In genomic region chrX:150363561-150364346, GRCh38 we compare ENCODE assay signal across 8 cellular contexts. TPM values are rescaled to one million over a fixed set of nuclear protein-coding genes. Genes with fewer than 3 reads are reported as not detected.
DNase-seq lines count a peak whose midpoint lies in the region; ATAC-seq and TF ChIP-seq lines count a peak whose summit lies in the region.

No MANE protein-coding gene starts in this region.

- no peaks in the 10 kb centered on the region for H3K36me3 Mint-ChIP-seq in activated T-cell treated with anti-CD3 and anti-CD28 coated beads, Interleukin-2, amount 50 U/mL, for 4 hours (ENCODE audit: insufficient read depth)
- no peaks in the 10 kb centered on the region for H3K36me3 Mint-ChIP-seq in neural crest cell (ENCODE audit: low read depth)

- H3K27ac Mint-ChIP-seq in neural crest cell (ENCODE audit: unreplicated experiment): no peak overlapping the region

- H3K9me3 Mint-ChIP-seq in activated T-cell treated with anti-CD3 and anti-CD28 coated beads, Interleukin-2, amount 50 U/mL, for 4 hours: no peaks in the 10 kb centered on the region
- H3K9me3 Mint-ChIP-seq in neural crest cell: peaks cover 2% of the 10 kb centered on the region

- peaks cover 28% of the 10 kb centered on the region for H3K4me1 Mint-ChIP-seq in activated T-cell treated with anti-CD3 and anti-CD28 coated beads, Interleukin-2, amount 50 U/mL, for 4 hours (ENCODE audit: low read depth)
- peaks cover 20% of the 10 kb centered on the region for H3K4me1 Mint-ChIP-seq in neural crest cell

- TF ChIP-seq CTCF in fibroblast of villous mesenchyme (IDR thresholded peaks at IDR 0.05; ENCODE audit: insufficient read depth, low read depth, low read length) (no peak), neural crest cell (conservative IDR thresholded peaks at IDR 0.05) (no peak)

- peak overlapping the region; percentile 73 for H3K4me3 ChIP-seq in fibroblast of villous mesenchyme (ENCODE audit: low read depth, low read length)

- H3K27me3 Mint-ChIP-seq in activated T-cell treated with anti-CD3 and anti-CD28 coated beads, Interleukin-2, amount 50 U/mL, for 4 hours (ENCODE audit: low read depth): peaks cover 26% of the 10 kb centered on the region
- peaks cover 43% of the 10 kb centered on the region for H3K27me3 Mint-ChIP-seq in neural crest cell (ENCODE audit: low read depth)

- ATAC-seq in activated T-cell treated with anti-CD3 and anti-CD28 coated beads, Interleukin-2, amount 50 U/mL, for 4 hours: peak; percentile 4 to 5
- no peak for ATAC-seq in HG03442 (IDR thresholded peaks at IDR 0.05; ENCODE audit: unreplicated experiment)
- no peak for ATAC-seq in GM21786 (IDR thresholded peaks at IDR 0.05; ENCODE audit: unreplicated experiment)

- peak; percentile 31 for DNase-seq in AG20443 (ENCODE audit: low spot score)
- peak; percentile 2 for DNase-seq in HS-5 (ENCODE audit: low read depth)
- DNase-seq in activated T-cell treated with anti-CD3 and anti-CD28 coated beads, Interleukin-2, amount 50 U/mL, for 4 hours: no peak
- DNase-seq in fibroblast of villous mesenchyme (ENCODE audit: low read depth): no peak
- DNase-seq in neural crest cell (ENCODE audit: low read depth, low spot score): peak; percentile 5
- DNase-seq in NCI-H2081 (lab: John Stamatoyannopoulos, UW): no peak

- peak overlapping the region; percentile 74 for H3K4me3 Mint-ChIP-seq in activated T-cell treated with anti-CD3 and anti-CD28 coated beads, Interleukin-2, amount 50 U/mL, for 4 hours
- peak overlapping the region; percentile 81 for H3K4me3 Mint-ChIP-seq in neural crest cell

RNA-seq across cellular contexts. Expression of gene MAMLD1, which starts 0.6 kb away (rescaled TPM):
- total RNA-seq in activated T-cell treated with anti-CD3 and anti-CD28 coated beads, Interleukin-2, amount 50 U/mL, for 4 hours: 1 to 10 TPM; 5.8 to 6.1 (median 6.1) TPM
- 0.86 and 1.3 TPM in 2 replicates for total RNA-seq in fibroblast of villous mesenchyme
- total RNA-seq in neural crest cell: 4.5 TPM in 2 replicates

Comparison
In these comparisons a context has a peak if more than half of its experiments do, and no peak if none do; other contexts are left out.
1. DNase-seq: peak in AG20443 (single experiment), HS-5 (single experiment) and neural crest cell (single experiment); none in activated T-cell treated with anti-CD3 and anti-CD28 coated beads, Interleukin-2, amount 50 U/mL, for 4 hours (single experiment), fibroblast of villous mesenchyme (single experiment) and NCI-H2081 (0 of 2).
2. ATAC-seq: peak in activated T-cell treated with anti-CD3 and anti-CD28 coated beads, Interleukin-2, amount 50 U/mL, for 4 hours (2 of 2); none in HG03442 (single experiment) and GM21786 (single experiment).